In the genomic region with DNA sequence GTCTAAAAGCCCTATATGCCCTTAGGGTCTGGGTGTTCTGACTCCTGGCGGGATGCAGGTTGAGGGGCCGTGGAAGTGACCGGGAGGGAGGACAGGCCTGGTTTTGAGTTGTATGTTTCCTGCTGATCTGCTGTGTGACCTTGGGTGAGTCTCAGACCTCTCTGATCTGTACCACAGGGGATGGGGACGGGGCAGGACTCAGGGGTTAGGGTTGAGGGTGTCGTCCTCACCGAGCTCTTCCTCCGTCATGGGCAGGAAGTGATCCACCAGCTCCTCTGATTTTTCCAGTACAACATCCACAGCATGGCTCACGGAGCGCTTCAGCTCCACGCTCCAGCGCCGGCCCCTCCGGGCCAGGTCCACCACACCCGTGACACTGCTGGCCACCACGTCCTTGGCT, we compare ENCODE assay signal across 1 cellular context.
TF ChIP-seq lines count a peak whose summit lies in the region.

No MANE protein-coding gene starts in this region.

TF ChIP-seq in K562, 482 proteins besides CTCF, POLR2A, EP300 and RAD21:
- TF ChIP-seq LEF1 (IDR thresholded peaks at IDR 0.05), result no peak
- no peak for TF ChIP-seq SREBF2 (CRISPR knock-in tag; IDR thresholded peaks at IDR 0.05)
- no peak for TF ChIP-seq ZNF217 (CRISPR knock-in tag; IDR thresholded peaks at IDR 0.05)
- TF ChIP-seq MEF2A (IDR thresholded peaks at IDR 0.05; ENCODE audit: control insufficient read depth, low read depth, low read length), result no peak
- peak; percentile 74 for TF ChIP-seq ZFP36 (IDR thresholded peaks at IDR 0.05; ENCODE audit: low read depth, low read length, partially characterized antibody)
- no peak for TF ChIP-seq ZKSCAN8 (CRISPR knock-in tag; IDR thresholded peaks at IDR 0.05)
- no peak for TF ChIP-seq ZBTB2 (IDR thresholded peaks at IDR 0.05)
- TF ChIP-seq ZNF584 (CRISPR knock-in tag; IDR thresholded peaks at IDR 0.05; ENCODE audit: low read depth), result no peak
- TF ChIP-seq XRCC4 (IDR thresholded peaks at IDR 0.05; ENCODE audit: extremely low read depth, insufficient read depth, insufficient read length), result no peak
- TF ChIP-seq, protein P1, sequence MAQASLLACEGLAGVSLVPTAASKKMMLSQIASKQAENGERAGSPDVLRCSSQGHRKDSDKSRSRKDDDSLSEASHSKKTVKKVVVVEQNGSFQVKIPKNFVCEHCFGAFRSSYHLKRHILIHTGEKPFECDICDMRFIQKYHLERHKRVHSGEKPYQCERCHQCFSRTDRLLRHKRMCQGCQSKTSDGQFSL (CRISPR knock-in tag; IDR thresholded peaks at IDR 0.05), result 0 out of 2 replicates have a peak, but pooled peaks have one; percentile 17
- TF ChIP-seq, protein P1 (tag; IDR thresholded peaks at IDR 0.05), result no peak
- TF ChIP-seq, protein P2, sequence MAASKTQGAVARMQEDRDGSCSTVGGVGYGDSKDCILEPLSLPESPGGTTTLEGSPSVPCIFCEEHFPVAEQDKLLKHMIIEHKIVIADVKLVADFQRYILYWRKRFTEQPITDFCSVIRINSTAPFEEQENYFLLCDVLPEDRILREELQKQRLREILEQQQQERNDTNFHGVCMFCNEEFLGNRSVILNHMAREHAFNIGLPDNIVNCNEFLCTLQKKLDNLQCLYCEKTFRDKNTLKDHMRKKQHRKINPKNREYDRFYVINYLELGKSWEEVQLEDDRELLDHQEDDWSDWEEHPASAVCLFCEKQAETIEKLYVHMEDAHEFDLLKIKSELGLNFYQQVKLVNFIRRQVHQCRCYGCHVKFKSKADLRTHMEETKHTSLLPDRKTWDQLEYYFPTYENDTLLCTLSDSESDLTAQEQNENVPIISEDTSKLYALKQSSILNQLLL (CRISPR knock-in tag; IDR thresholded peaks at IDR 0.05; ENCODE audit: borderline replicate concordance), result no peak
- no peak for TF ChIP-seq NEUROD1 (IDR thresholded peaks at IDR 0.05; ENCODE audit: borderline replicate concordance, low read depth, low read length, partially characterized antibody)
- TF ChIP-seq RCOR1 (IDR thresholded peaks at IDR 0.05; ENCODE audit: borderline replicate concordance in 1 of 2, low read depth in 2 of 2, low read length in 2 of 2), result peak in 1 of 2 experiments; percentile 43; a peak in 1 of 4 replicates
- peak; percentile 94 for TF ChIP-seq BCOR (IDR thresholded peaks at IDR 0.05)
- TF ChIP-seq CHD2 (IDR thresholded peaks at IDR 0.05; ENCODE audit: low read depth, low read length), result no peak
- TF ChIP-seq MXI1 (IDR thresholded peaks at IDR 0.05; ENCODE audit: low read depth, low read length), result no peak
- no peak for TF ChIP-seq EWSR1 (IDR thresholded peaks at IDR 0.05; ENCODE audit: borderline replicate concordance, low read depth, partially characterized antibody)
- no peak for TF ChIP-seq ZNF655 (CRISPR knock-in tag; IDR thresholded peaks at IDR 0.05)
- no peak for TF ChIP-seq TCFL5 (CRISPR knock-in tag; conservative IDR thresholded peaks at IDR 0.05)
- peak in 1 of 2 experiments; percentile 66 for TF ChIP-seq KDM1A (IDR thresholded peaks at IDR 0.05)
- TF ChIP-seq TAF9B (IDR thresholded peaks at IDR 0.05; ENCODE audit: partially characterized antibody), result no peak
- TF ChIP-seq SIN3B (IDR thresholded peaks at IDR 0.05; ENCODE audit: low read depth), result no peak
- TF ChIP-seq RBM25 (IDR thresholded peaks at IDR 0.05; ENCODE audit: low read depth, low read length, severe bottlenecking), result peak; percentile 90
- TF ChIP-seq SMARCA5 (IDR thresholded peaks at IDR 0.05), result 0 out of 2 replicates have a peak, but pooled peaks have one; percentile 35
